ENCODE assay signal across 1 cellular context in genomic region chr1:204348722-204349121, GRCh38.
TF ChIP-seq lines count a peak whose summit lies in the region.

No MANE protein-coding gene starts in this region.

TF ChIP-seq in HepG2, 621 proteins besides CTCF, POLR2A, EP300 and RAD21 (continued from another document):
- peak; percentile 16; the same call in 1 of the 2 replicates for TF ChIP-seq ZNF687 (CRISPR knock-in tag; IDR thresholded peaks at IDR 0.05)
